22 cellular contexts compared by ENCODE assay signal in the genomic region with DNA sequence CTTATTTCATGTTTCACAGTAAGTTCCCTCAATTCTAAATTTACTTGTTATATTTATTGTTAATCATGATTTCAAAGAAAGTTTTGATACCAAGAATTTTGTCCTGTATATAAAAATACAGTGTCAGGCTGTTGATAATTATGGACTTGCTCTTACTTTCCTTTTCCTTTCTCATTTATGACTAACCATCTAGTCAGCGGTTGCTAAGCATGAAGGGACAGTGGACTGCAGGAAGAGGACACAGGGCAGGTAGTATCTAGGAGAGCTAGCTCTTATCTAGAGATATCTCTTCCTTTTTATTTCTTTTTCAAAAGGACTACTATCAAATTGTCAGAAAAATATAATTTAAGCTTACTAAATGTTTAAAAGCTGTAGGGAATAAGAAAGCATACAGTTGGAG. TPM values are rescaled to one million over a fixed set of nuclear protein-coding genes. Genes with fewer than 3 reads are reported as not detected.
A peak's percentile ranks its signal among the peaks of the same experiment; 100 is the strongest.
DNase-seq lines count a peak whose midpoint lies in the region; ATAC-seq lines count a peak whose summit lies in the region.
"Had no signal": no experiment of that assay in that cellular context is flagged by ENCODE, and none has a peak within 500 bp of the region (broad histone marks: within the 10 kb centered on the region; RNA-seq: fewer than 3 reads in every experiment).

No MANE protein-coding gene starts in this region.

- DNase-seq in glomerular visceral epithelial cell (ENCODE audit: extremely low spot score): peak; percentile 55
- DNase-seq in NCI-H2196 treated with DMSO at 0.1 percent for 48 hours (lab: John Stamatoyannopoulos, UW; ENCODE audit: unreplicated experiment): no peak
- no peak for DNase-seq in CD8-positive, alpha-beta memory T cell
- DNase-seq in superior temporal gyrus (ENCODE audit: extremely low spot score): no peak
- DNase-seq in NCI-H446 treated with DMSO at 0.1 percent for 48 hours (lab: John Stamatoyannopoulos, UW): no peak
- DNase-seq: activated CD4-positive, alpha-beta T cell treated with anti-CD3 and anti-CD28 coated beads for 1 hour; activated CD8-positive, alpha-beta memory T cell treated with anti-CD3 and anti-CD28 coated beads, Interleukin-2, amount 50 U/mL, for 4 hours; activated naive CD4-positive, alpha-beta T cell treated with anti-CD3 and anti-CD28 coated beads, Interleukin-2, amount 10 ng/mL, durations not matched to agents 7 days and 5 days; Calu3; left colon; mucosa of descending colon; MV-4-11; nucleus accumbens; SHP77; stimulated activated CD4-positive, alpha-beta T cell treated with anti-CD3 and anti-CD28 coated beads, Interleukin-2, amount 100 ng/mL, for 24 hours; T-helper 17 cell had no signal

- no peaks in the 10 kb centered on the region for H3K9me3 Mint-ChIP-seq in CD8-positive, alpha-beta memory T cell
- H3K9me3 Mint-ChIP-seq: activated naive CD4-positive, alpha-beta T cell treated with anti-CD3 and anti-CD28 coated beads, Interleukin-2, amount 10 ng/mL, durations not matched to agents 7 days and 5 days had no signal

- POLR2A ChIA-PET in CD8-positive, alpha-beta memory T cell (lab: Charles Lee): no interaction called here

- H3K36me3 Mint-ChIP-seq in CD8-positive, alpha-beta memory T cell: no peaks in the 10 kb centered on the region
- H3K36me3 Mint-ChIP-seq: activated naive CD4-positive, alpha-beta T cell treated with anti-CD3 and anti-CD28 coated beads, Interleukin-2, amount 10 ng/mL, durations not matched to agents 7 days and 5 days had no signal

- CTCF ChIA-PET in CD8-positive, alpha-beta memory T cell (lab: Charles Lee): no interaction called here

- no peaks in the 10 kb centered on the region for H3K4me1 Mint-ChIP-seq in CD8-positive, alpha-beta memory T cell
- H3K4me1 Mint-ChIP-seq: activated naive CD4-positive, alpha-beta T cell treated with anti-CD3 and anti-CD28 coated beads, Interleukin-2, amount 10 ng/mL, durations not matched to agents 7 days and 5 days; T-helper 17 cell had no signal

- H3K27ac ChIP-seq in CD8-positive, alpha-beta memory T cell (ENCODE audit: low read depth, low read length): no peak overlapping the region

- H3K36me3 ChIP-seq in CD8-positive, alpha-beta memory T cell (ENCODE audit: insufficient read depth, low read length): no peaks in the 10 kb centered on the region

- H3K27me3 ChIP-seq in CD8-positive, alpha-beta memory T cell (ENCODE audit: insufficient read depth, low read length, poor library complexity, severe bottlenecking): no peaks in the 10 kb centered on the region

- H3K4me3 Mint-ChIP-seq in CD8-positive, alpha-beta memory T cell: no peak overlapping the region
- H3K4me3 Mint-ChIP-seq: activated naive CD4-positive, alpha-beta T cell treated with anti-CD3 and anti-CD28 coated beads, Interleukin-2, amount 10 ng/mL, durations not matched to agents 7 days and 5 days; T-helper 17 cell had no signal

- H3K27ac Mint-ChIP-seq in CD8-positive, alpha-beta memory T cell: no peak overlapping the region
- H3K27ac Mint-ChIP-seq: activated naive CD4-positive, alpha-beta T cell treated with anti-CD3 and anti-CD28 coated beads, Interleukin-2, amount 10 ng/mL, durations not matched to agents 7 days and 5 days; T-helper 17 cell had no signal

- H3K4me1 ChIP-seq in CD8-positive, alpha-beta memory T cell (ENCODE audit: insufficient read depth, low read length): no peaks in the 10 kb centered on the region

- H3K27me3 Mint-ChIP-seq in CD8-positive, alpha-beta memory T cell: no peaks in the 10 kb centered on the region
- H3K27me3 Mint-ChIP-seq: activated naive CD4-positive, alpha-beta T cell treated with anti-CD3 and anti-CD28 coated beads, Interleukin-2, amount 10 ng/mL, durations not matched to agents 7 days and 5 days; T-helper 17 cell had no signal

- no peak overlapping the region for H3K4me3 ChIP-seq in CD8-positive, alpha-beta memory T cell (ENCODE audit: low read length)
- H3K4me3 ChIP-seq: mucosa of descending colon had no signal

- no peaks in the 10 kb centered on the region for H3K9me3 ChIP-seq in CD8-positive, alpha-beta memory T cell (ENCODE audit: low read length)
- H3K9me3 ChIP-seq: mucosa of descending colon had no signal

- ATAC-seq in GM18511 (IDR thresholded peaks at IDR 0.05; ENCODE audit: unreplicated experiment) (peak; percentile 66), GM21423 (IDR thresholded peaks at IDR 0.05; ENCODE audit: unreplicated experiment) (peak; percentile 68), HG03442 (IDR thresholded peaks at IDR 0.05; ENCODE audit: unreplicated experiment) (peak; percentile 46)
- ATAC-seq: left colon, mucosa of descending colon, sciatic nerve, T-helper 17 cell had no signal

RNA-seq across cellular contexts. Expression of gene OPRPN, which starts 1.6 kb away (rescaled TPM):
- not detected for total RNA-seq in CD8-positive, alpha-beta memory T cell
- not detected for polyA plus RNA-seq in CD8-positive, alpha-beta memory T cell
- total RNA-seq: Calu3, dermis microvascular lymphatic vessel endothelial cell, left colon, mucosa of descending colon, sciatic nerve, subcutaneous adipose tissue, T-helper 17 cell had no signal

RNA-seq across cellular contexts. Expression of gene SMR3B, which starts 16.4 kb away (rescaled TPM):
- not detected for total RNA-seq in CD8-positive, alpha-beta memory T cell
- polyA plus RNA-seq in CD8-positive, alpha-beta memory T cell: not detected
- total RNA-seq: Calu3, dermis microvascular lymphatic vessel endothelial cell, left colon, mucosa of descending colon, sciatic nerve, subcutaneous adipose tissue, T-helper 17 cell had no signal

RNA-seq across cellular contexts. Expression of gene SMR3A, which starts 38.8 kb away (rescaled TPM):
- not detected for total RNA-seq in CD8-positive, alpha-beta memory T cell
- polyA plus RNA-seq in CD8-positive, alpha-beta memory T cell: not detected
- total RNA-seq: Calu3, dermis microvascular lymphatic vessel endothelial cell, left colon, mucosa of descending colon, sciatic nerve, subcutaneous adipose tissue, T-helper 17 cell had no signal
